8 cellular contexts compared by ENCODE assay signal in the genomic region with DNA sequence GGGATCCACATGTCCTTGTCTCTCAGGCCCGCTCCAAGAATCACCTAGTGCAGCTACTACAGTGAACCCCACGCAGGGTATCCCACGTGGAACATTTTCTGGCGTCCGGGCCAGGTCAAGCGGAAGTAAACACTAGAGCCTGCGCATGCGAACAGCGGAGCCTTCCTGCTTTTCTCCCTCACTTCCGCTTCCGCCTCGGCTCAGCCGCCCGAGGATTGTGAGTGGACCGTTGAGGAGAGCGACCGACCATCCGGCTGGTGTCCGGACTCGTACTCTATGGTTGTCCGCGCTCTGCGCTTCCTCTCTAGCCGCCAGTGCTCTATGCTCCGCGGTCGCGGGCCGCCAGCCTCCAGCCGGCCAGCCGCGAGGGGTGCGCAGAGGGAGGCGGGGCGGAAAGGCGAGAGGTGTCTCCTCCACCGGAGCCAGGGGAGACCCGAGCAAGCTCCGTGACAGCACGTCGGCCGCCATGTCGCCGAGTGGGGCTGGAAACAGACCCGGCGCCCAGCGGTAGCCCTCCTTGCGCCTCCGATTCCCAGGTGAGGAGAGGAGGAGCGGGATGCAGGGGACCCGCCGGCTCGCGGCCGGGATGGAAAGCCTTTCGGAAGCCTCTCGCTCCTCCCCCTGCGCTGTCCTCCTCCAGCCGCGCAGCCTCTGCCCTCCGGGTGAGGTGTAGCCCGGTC. TPM values are rescaled to one million over a fixed set of nuclear protein-coding genes. Genes with fewer than 3 reads are reported as not detected.
DNase-seq lines count a peak whose midpoint lies in the region; ATAC-seq and TF ChIP-seq lines count a peak whose summit lies in the region.

A gene with protein sequence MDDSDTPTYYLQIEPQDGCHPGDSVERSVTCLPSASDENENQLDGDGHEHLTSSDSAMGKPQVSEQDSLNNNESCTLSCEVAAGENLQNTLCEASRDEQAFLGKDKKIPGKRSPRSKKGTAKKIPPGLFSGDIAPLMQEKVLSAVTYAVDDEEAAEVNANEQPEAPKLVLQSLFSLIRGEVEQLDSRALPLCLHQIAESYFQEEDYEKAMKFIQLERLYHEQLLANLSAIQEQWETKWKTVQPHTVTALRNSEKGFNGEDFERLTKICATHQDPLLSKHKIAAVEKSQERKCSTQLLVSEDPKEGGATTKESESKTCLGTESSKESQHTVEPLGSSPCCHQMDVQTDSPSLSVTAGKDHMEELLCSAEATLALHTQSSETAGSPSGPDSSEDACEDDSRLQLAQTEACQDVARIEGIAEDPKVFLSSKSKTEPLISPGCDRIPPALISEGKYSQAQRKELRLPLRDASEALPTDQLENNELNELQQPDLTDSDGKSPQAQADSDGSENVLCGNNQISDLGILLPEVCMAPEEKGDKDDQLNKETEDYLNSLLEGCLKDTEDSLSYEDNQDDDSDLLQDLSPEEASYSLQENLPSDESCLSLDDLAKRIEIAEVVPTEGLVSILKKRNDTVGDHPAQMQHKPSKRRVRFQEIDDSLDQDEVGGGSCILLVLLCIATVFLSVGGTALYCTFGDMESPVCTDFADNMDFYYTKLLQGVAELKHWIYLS (plus strand): TSS at position 329 of the 680 bp plus-strand sequence. CDS start 25,107 bp downstream, outside the sequence.
A gene with protein sequence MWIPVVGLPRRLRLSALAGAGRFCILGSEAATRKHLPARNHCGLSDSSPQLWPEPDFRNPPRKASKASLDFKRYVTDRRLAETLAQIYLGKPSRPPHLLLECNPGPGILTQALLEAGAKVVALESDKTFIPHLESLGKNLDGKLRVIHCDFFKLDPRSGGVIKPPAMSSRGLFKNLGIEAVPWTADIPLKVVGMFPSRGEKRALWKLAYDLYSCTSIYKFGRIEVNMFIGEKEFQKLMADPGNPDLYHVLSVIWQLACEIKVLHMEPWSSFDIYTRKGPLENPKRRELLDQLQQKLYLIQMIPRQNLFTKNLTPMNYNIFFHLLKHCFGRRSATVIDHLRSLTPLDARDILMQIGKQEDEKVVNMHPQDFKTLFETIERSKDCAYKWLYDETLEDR (minus strand): TSS at position 134 of the 680 bp plus-strand sequence. CDS start 123 bp downstream, at position 11.

- intact Hi-C loops in Calu3 (cut with micrococcal nuclease; ENCODE audit: unreplicated experiment) = loop anchor here (1.0 to 10.0 kb wide), 4 partner anchors 43 to 189 kb away; no protein-coding TSS in a partner anchor

- peak; percentile 91 for ATAC-seq in GM21423 (IDR thresholded peaks at IDR 0.05; ENCODE audit: unreplicated experiment)

- H4K20me1 ChIP-seq in OCI-LY3 (ENCODE audit: insufficient read depth, low read length) = no peaks in the 10 kb centered on the region

- no peak for TF ChIP-seq CTCF in Calu3 (IDR thresholded peaks at IDR 0.05; ENCODE audit: unreplicated experiment)
- TF ChIP-seq CTCF in OCI-LY3 (IDR thresholded peaks at IDR 0.05; ENCODE audit: low read depth, low read length) = no peak
- TF ChIP-seq CTCF in endothelial cell (IDR thresholded peaks at IDR 0.05; ENCODE audit: unreplicated experiment) = no peak
- no peak for TF ChIP-seq CTCF in mesothelial cell of epicardium (IDR thresholded peaks at IDR 0.05; ENCODE audit: unreplicated experiment)

- H3K9me3 Mint-ChIP-seq in Calu3 (ENCODE audit: low read depth, unreplicated experiment) (no peaks in the 10 kb centered on the region), endothelial cell (ENCODE audit: unreplicated experiment) (no peaks in the 10 kb centered on the region), mesothelial cell of epicardium (no peaks in the 10 kb centered on the region)

- H3K27ac Mint-ChIP-seq in Calu3 (ENCODE audit: unreplicated experiment) = peak within 1 kb of the TSS; percentile 74
- peak within 1 kb of the TSS; percentile 93 for H3K27ac Mint-ChIP-seq in endothelial cell (ENCODE audit: unreplicated experiment)
- H3K27ac Mint-ChIP-seq in mesothelial cell of epicardium = peak within 1 kb of the TSS; percentile 98

- H3K4me1 ChIP-seq in HUES6 (ENCODE audit: control insufficient read depth, insufficient read depth, low read length) (peaks cover 8% of the 10 kb centered on the region; the same call in 1 of the 2 replicates), OCI-LY3 (ENCODE audit: low read length) (peaks cover 30% of the 10 kb centered on the region)

- H3K4me3 ChIP-seq in HUES6 (ENCODE audit: low read depth, low read length) = peak within 1 kb of the TSS; percentile 93
- H3K4me3 ChIP-seq in OCI-LY3 (ENCODE audit: low read length) = peak within 1 kb of the TSS; percentile 88

- H3K36me3 ChIP-seq in HUES6 (ENCODE audit: control insufficient read depth, insufficient read depth, low read length) (peaks cover 11% of the 10 kb centered on the region), OCI-LY3 (replicated peaks; ENCODE audit: low read depth, low read length) (peaks cover 11% of the 10 kb centered on the region)

- H3K27me3 ChIP-seq in HUES6 (ENCODE audit: control insufficient read depth, insufficient read depth, low read length) = no peaks in the 10 kb centered on the region
- H3K27me3 ChIP-seq in OCI-LY3 (ENCODE audit: low read depth, low read length) = no peaks in the 10 kb centered on the region

- no TSS peak for BruUV-seq in Calu3 (replicated peaks; lab: Mats Ljungman, UMichigan)

- H3K4me1 Mint-ChIP-seq in Calu3 (ENCODE audit: low read depth, unreplicated experiment) (peaks cover 20% of the 10 kb centered on the region), endothelial cell (ENCODE audit: unreplicated experiment) (peaks cover 27% of the 10 kb centered on the region), mesothelial cell of epicardium (peaks cover 21% of the 10 kb centered on the region)

- H3K79me2 ChIP-seq in OCI-LY3 (ENCODE audit: low read length) = peaks cover 87% of the 10 kb centered on the region

- H3K27ac ChIP-seq in HUES6 (ENCODE audit: low read depth, low read length) = peak within 1 kb of the TSS; percentile 87
- H3K27ac ChIP-seq in OCI-LY3 (ENCODE audit: low read length) = peak within 1 kb of the TSS; percentile 76

- H3K9me3 ChIP-seq in HUES6 (ENCODE audit: control insufficient read depth, insufficient read depth, low read depth, low read length) = no peaks in the 10 kb centered on the region
- no peaks in the 10 kb centered on the region for H3K9me3 ChIP-seq in OCI-LY3 (ENCODE audit: insufficient read depth, low read length)

- CTCF ChIA-PET in Calu3 (lab: Charles Lee) = interaction anchor here (0.8 kb wide), 1 partner anchor 124 kb away, joined by 9 read pairs; no protein-coding TSS in a partner anchor

- H3K36me3 Mint-ChIP-seq in Calu3 (ENCODE audit: insufficient read depth, unreplicated experiment) (peaks cover 42% of the 10 kb centered on the region), endothelial cell (ENCODE audit: low read depth, unreplicated experiment) (peaks cover 4% of the 10 kb centered on the region), mesothelial cell of epicardium (peaks cover 2% of the 10 kb centered on the region)

- H3K27me3 Mint-ChIP-seq in Calu3 (ENCODE audit: unreplicated experiment) = no peaks in the 10 kb centered on the region
- H3K27me3 Mint-ChIP-seq in endothelial cell (ENCODE audit: unreplicated experiment) = peaks cover 12% of the 10 kb centered on the region
- H3K27me3 Mint-ChIP-seq in mesothelial cell of epicardium (ENCODE audit: low read depth) = no peaks in the 10 kb centered on the region

- peak within 1 kb of the TSS; percentile 69 for H2AFZ ChIP-seq in OCI-LY3 (ENCODE audit: low read depth, low read length)

- H3K4me2 ChIP-seq in OCI-LY3 (ENCODE audit: low read length) = peak within 1 kb of the TSS; percentile 89

- peak within 1 kb of the TSS; percentile 90 for H3K9ac ChIP-seq in HUES6 (ENCODE audit: low read length)
- peak within 1 kb of the TSS; percentile 88 for H3K9ac ChIP-seq in OCI-LY3 (ENCODE audit: low read length)

- H3K4me3 Mint-ChIP-seq in Calu3 (ENCODE audit: low read depth, unreplicated experiment) (peak within 1 kb of the TSS; percentile 97), endothelial cell (ENCODE audit: unreplicated experiment) (peak within 1 kb of the TSS; percentile 98), mesothelial cell of epicardium (peak within 1 kb of the TSS; percentile 98)

- DNase-seq in Calu3 (peak; percentile 99), endothelial cell (ENCODE audit: low spot score) (peak; percentile 96), mesothelial cell of epicardium (ENCODE audit: low spot score in 2 of 2, unreplicated experiment in 2 of 2) (peak; percentile 88 to 94)
- DNase-seq in activated CD8-positive, alpha-beta memory T cell treated with anti-CD3 and anti-CD28 coated beads, Interleukin-2, amount 50 U/mL, for 48 hours = peak; percentile 96
- DNase-seq in stimulated activated CD8-positive, alpha-beta memory T cell treated with anti-CD3 and anti-CD28 coated beads, Interleukin-15, amount 100 ng/mL, for 48 hours (ENCODE audit: low read depth in 2 of 2) = peak; percentile 95 to 97

RNA-seq across cellular contexts. Expression of the first gene that starts in this region (rescaled TPM):
- total RNA-seq in Calu3 (2022) (21.7 and 22.5 TPM in 2 replicates), endothelial cell (ENCODE audit: unreplicated experiment) (14.6 TPM), mesothelial cell of epicardium (18.0 to 21.1 TPM (median 21.0 TPM) in 3 replicates)

RNA-seq across cellular contexts. Expression of the second gene that starts in this region (rescaled TPM):
- total RNA-seq in Calu3 (2022) (21.8 and 23.0 TPM in 2 replicates), endothelial cell (ENCODE audit: unreplicated experiment) (9.5 TPM), mesothelial cell of epicardium (12.1 to 12.7 TPM (median 12.7 TPM) in 3 replicates)

Comparison
In these comparisons a context has a peak if more than half of its experiments do, and no peak if none do; other contexts are left out.
1. Peak in every context shown above with its lines: DNase-seq, ATAC-seq, H3K4me3 ChIP-seq and H3K27ac ChIP-seq.